In genomic region chrX:153828308-153828707, GRCh38 we compare ENCODE assay signal across 17 cellular contexts. TPM values are rescaled to one million over a fixed set of nuclear protein-coding genes. Genes with fewer than 3 reads are reported as not detected.
DNase-seq lines count a peak whose midpoint lies in the region; ATAC-seq and TF ChIP-seq lines count a peak whose summit lies in the region.
"Had no signal": no experiment of that assay in that cellular context is flagged by ENCODE, and none has a peak within 500 bp of the region (broad histone marks: within the 10 kb centered on the region; RNA-seq: fewer than 3 reads in every experiment).

No MANE protein-coding gene starts in this region.

- intact Hi-C loops in lower lobe of right lung (cut with DNase I) = no loop called here
- intact Hi-C loops in sciatic nerve (cut with DNase I) = no loop called here

- H3K9me3 Mint-ChIP-seq in stimulated activated naive B cell treated with anti-CD40 and anti-IgM and Interleukin-4, amounts not matched to agents 10 μg/mL and 1 μg/mL and 100 μg/mL, for 72 hours = no peaks in the 10 kb centered on the region
- H3K9me3 Mint-ChIP-seq in T-helper 2 cell treated with Interferon-gamma antibody and Interleukin-4, amounts not matched to agents 5 μg/mL and 100 μg/mL, for 36 hours = no peaks in the 10 kb centered on the region

- H3K27me3 Mint-ChIP-seq in stimulated activated naive B cell treated with anti-CD40 and anti-IgM and Interleukin-4, amounts not matched to agents 10 μg/mL and 1 μg/mL and 100 μg/mL, for 72 hours = peaks cover 57% of the 10 kb centered on the region in 2 donors
- peaks cover 46% of the 10 kb centered on the region for H3K27me3 Mint-ChIP-seq in T-helper 2 cell treated with Interferon-gamma antibody and Interleukin-4, amounts not matched to agents 5 μg/mL and 100 μg/mL, for 36 hours (ENCODE audit: low read depth)
- H3K27me3 Mint-ChIP-seq: T-helper 17 cell had no signal

- H3K27ac ChIP-seq in lower lobe of right lung = no peak overlapping the region
- H3K27ac ChIP-seq: BLaER1 treated with 17β-estradiol and CSF1 and Interleukin-3, amounts not matched to agents 10 nM and 100 nM; cardiac muscle cell had no signal

- DNase-seq in GM13976 (ENCODE audit: low spot score) (peak; percentile 18), choroid plexus epithelial cell (ENCODE audit: low read depth) (peak; percentile 38), lower lobe of right lung (no peak), sciatic nerve (ENCODE audit: low spot score) (no peak), HK-2 (ENCODE audit: unreplicated experiment) (no peak)
- DNase-seq in stimulated activated naive B cell treated with anti-CD40 and anti-IgM and Interleukin-4, amounts not matched to agents 10 μg/mL and 1 μg/mL and 100 μg/mL, for 72 hours = no peak
- DNase-seq in T-helper 2 cell treated with Interferon-gamma antibody and Interleukin-4, amounts not matched to agents 5 μg/mL and 100 μg/mL, for 36 hours (ENCODE audit: low spot score) = no peak
- DNase-seq: kidney; NCI-H345; occipital lobe; PC-3; stimulated activated CD4-positive, alpha-beta T cell treated with anti-CD3 and anti-CD28 coated beads, Interleukin-15, amount 100 ng/mL, for 24 hours; stimulated activated CD8-positive, alpha-beta memory T cell treated with anti-CD3 and anti-CD28 coated beads, Interleukin-4, amount 100 ng/mL, for 48 hours; T-helper 17 cell had no signal

- ATAC-seq in lower lobe of right lung (no peak), HG02970 (IDR thresholded peaks at IDR 0.05; ENCODE audit: low FRiP score, unreplicated experiment) (no peak), sciatic nerve (no peak)
- ATAC-seq in stimulated activated naive B cell treated with anti-CD40 and anti-IgM and Interleukin-4, amounts not matched to agents 10 μg/mL and 1 μg/mL and 100 μg/mL, for 72 hours (replicated peaks) = no peak
- ATAC-seq: PC-3, T-helper 17 cell had no signal

- no peaks in the 10 kb centered on the region for H3K36me3 ChIP-seq in lower lobe of right lung
- H3K36me3 ChIP-seq: BLaER1 treated with 17β-estradiol and CSF1 and Interleukin-3, amounts not matched to agents 10 nM and 100 nM; cardiac muscle cell had no signal

- no peaks in the 10 kb centered on the region for H3K36me3 Mint-ChIP-seq in stimulated activated naive B cell treated with anti-CD40 and anti-IgM and Interleukin-4, amounts not matched to agents 10 μg/mL and 1 μg/mL and 100 μg/mL, for 72 hours
- H3K36me3 Mint-ChIP-seq in T-helper 2 cell treated with Interferon-gamma antibody and Interleukin-4, amounts not matched to agents 5 μg/mL and 100 μg/mL, for 36 hours (ENCODE audit: low read depth) = no peaks in the 10 kb centered on the region

- no peak overlapping the region for H3K4me3 Mint-ChIP-seq in stimulated activated naive B cell treated with anti-CD40 and anti-IgM and Interleukin-4, amounts not matched to agents 10 μg/mL and 1 μg/mL and 100 μg/mL, for 72 hours
- no peak overlapping the region for H3K4me3 Mint-ChIP-seq in T-helper 2 cell treated with Interferon-gamma antibody and Interleukin-4, amounts not matched to agents 5 μg/mL and 100 μg/mL, for 36 hours
- H3K4me3 Mint-ChIP-seq: T-helper 17 cell had no signal

- H3K27ac Mint-ChIP-seq in stimulated activated naive B cell treated with anti-CD40 and anti-IgM and Interleukin-4, amounts not matched to agents 10 μg/mL and 1 μg/mL and 100 μg/mL, for 72 hours = peak overlapping the region; percentile 62
- H3K27ac Mint-ChIP-seq in T-helper 2 cell treated with Interferon-gamma antibody and Interleukin-4, amounts not matched to agents 5 μg/mL and 100 μg/mL, for 36 hours = no peak overlapping the region
- H3K27ac Mint-ChIP-seq: T-helper 17 cell had no signal

- no peaks in the 10 kb centered on the region for H3K9me3 ChIP-seq in lower lobe of right lung

- peaks cover 4% of the 10 kb centered on the region for H3K4me1 ChIP-seq in lower lobe of right lung

- TF ChIP-seq CTCF in GM13976 (IDR thresholded peaks at IDR 0.05; ENCODE audit: borderline replicate concordance, control extremely low read depth, extremely low read depth, insufficient read depth, missing control alignments) (no peak), choroid plexus epithelial cell (conservative IDR thresholded peaks at IDR 0.05; ENCODE audit: low read depth, low read length) (no peak), lower lobe of right lung (IDR thresholded peaks at IDR 0.05) (no peak)

- peaks cover 0 to 3% of the 10 kb centered on the region in 2 donors for H3K4me1 Mint-ChIP-seq in stimulated activated naive B cell treated with anti-CD40 and anti-IgM and Interleukin-4, amounts not matched to agents 10 μg/mL and 1 μg/mL and 100 μg/mL, for 72 hours
- H3K4me1 Mint-ChIP-seq in T-helper 2 cell treated with Interferon-gamma antibody and Interleukin-4, amounts not matched to agents 5 μg/mL and 100 μg/mL, for 36 hours (ENCODE audit: low read depth) = peaks cover 9% of the 10 kb centered on the region

- H3K27me3 ChIP-seq in lower lobe of right lung (ENCODE audit: low read depth) = peaks cover 12% of the 10 kb centered on the region

- in situ Hi-C loops in GM13976 (cut with MboI; ENCODE audit: low sequenced_read_pairs, unreplicated experiment) = no loop called here

- H3K4me3 ChIP-seq in choroid plexus epithelial cell (ENCODE audit: low read depth, low read length) = peak overlapping the region; percentile 36
- peak overlapping the region; percentile 43 for H3K4me3 ChIP-seq in lower lobe of right lung
- H3K4me3 ChIP-seq: BLaER1 treated with 17β-estradiol and CSF1 and Interleukin-3, amounts not matched to agents 10 nM and 100 nM had no signal

RNA-seq across cellular contexts. Expression of gene PDZD4, which starts 2.0 kb away (rescaled TPM):
- total RNA-seq in lower lobe of right lung (8.5 TPM), sciatic nerve (36.6 TPM)

RNA-seq across cellular contexts. Expression of gene SSR4, which starts 33.8 kb away (rescaled TPM):
- total RNA-seq in lower lobe of right lung = 210 TPM
- 110 TPM for total RNA-seq in sciatic nerve

RNA-seq across cellular contexts. Expression of gene IDH3G, which starts 34.1 kb away (rescaled TPM):
- total RNA-seq in lower lobe of right lung = 50.1 TPM
- total RNA-seq in sciatic nerve = 39.9 TPM

RNA-seq across cellular contexts. Expression of gene SRPK3, which starts 47.5 kb away (rescaled TPM):
- not detected for total RNA-seq in lower lobe of right lung
- total RNA-seq in sciatic nerve = 1.1 TPM
- total RNA-seq: cardiac muscle cell, T-helper 17 cell had no signal

RNA-seq across cellular contexts. Expression of gene L1CAM, which starts 57.7 kb away (rescaled TPM):
- total RNA-seq in lower lobe of right lung (1.6 TPM), sciatic nerve (83.2 TPM)

Comparison
In these comparisons a context has a peak if more than half of its experiments do, and no peak if none do; other contexts are left out.
1. DNase-seq: peak in GM13976 (single experiment) and choroid plexus epithelial cell (single experiment); none in lower lobe of right lung (single experiment), stimulated activated naive B cell treated with anti-CD40 and anti-IgM and Interleukin-4, amounts not matched to agents 10 μg/mL and 1 μg/mL and 100 μg/mL, for 72 hours (single experiment), sciatic nerve (single experiment), T-helper 2 cell treated with Interferon-gamma antibody and Interleukin-4, amounts not matched to agents 5 μg/mL and 100 μg/mL, for 36 hours (single experiment) and HK-2 (single experiment).